1 cellular context compared by ENCODE assay signal in genomic region chr1:29260531-29260930, GRCh38.
TF ChIP-seq lines count a peak whose summit lies in the region.

No MANE protein-coding gene starts in this region.

TF ChIP-seq in GM12878, 131 proteins besides CTCF, POLR2A, EP300 and RAD21:
- TF ChIP-seq KDM1A (IDR thresholded peaks at IDR 0.05; ENCODE audit: borderline replicate concordance) (no peak), NR2C2 (IDR thresholded peaks at IDR 0.05; ENCODE audit: borderline replicate concordance, control insufficient read depth, insufficient read length, low read depth) (no peak), NFIC (IDR thresholded peaks at IDR 0.05; ENCODE audit: low read depth, low read length) (no peak), SUZ12 (IDR thresholded peaks at IDR 0.05; ENCODE audit: unreplicated experiment) (peak; percentile 49), CHD4 (IDR thresholded peaks at IDR 0.05) (no peak), ELK1 (IDR thresholded peaks at IDR 0.05; ENCODE audit: low read depth, low read length) (no peak), PAX5 (IDR thresholded peaks at IDR 0.05; ENCODE audit: borderline replicate concordance, low read depth, low read length) (no peak)
